ENCODE assay signal across 30 cellular contexts in the genomic region with DNA sequence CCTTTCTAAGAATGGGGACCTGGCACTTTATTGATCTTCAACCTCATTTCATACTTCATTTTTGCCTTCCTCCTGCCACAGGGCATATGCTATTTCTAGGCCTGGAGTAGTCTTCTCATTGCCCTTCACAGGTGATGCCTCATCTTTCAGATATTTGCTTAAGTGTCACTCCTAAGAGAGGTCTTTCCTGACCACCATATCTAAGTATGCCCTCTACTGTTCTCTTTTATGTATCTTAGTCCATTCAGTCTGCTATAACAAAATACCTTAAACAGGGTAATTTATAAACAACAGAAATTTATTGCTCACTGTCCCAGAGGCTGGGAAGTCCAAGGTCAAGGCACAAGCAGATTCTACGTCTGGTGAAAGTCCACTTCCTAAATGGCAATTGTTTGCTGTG.
DNase-seq lines count a peak whose midpoint lies in the region; ATAC-seq and TF ChIP-seq lines count a peak whose summit lies in the region.
"Had no signal": no experiment of that assay in that cellular context is flagged by ENCODE, and none has a peak within 500 bp of the region (broad histone marks: within the 10 kb centered on the region; RNA-seq: fewer than 3 reads in every experiment).

No MANE protein-coding gene starts in this region.

- H3K4me3 ChIP-seq in GM12865 (ENCODE audit: low read depth, low read length) (no peak overlapping the region), testis (no peak overlapping the region)
- H3K4me3 ChIP-seq: BLaER1 treated with 17β-estradiol and CSF1 and Interleukin-3, amounts not matched to agents 10 nM and 100 nM; GM23248; left ventricle myocardium inferior; PC-9; skin epidermis; upper lobe of right lung had no signal

- whole genome bisulfite sequencing in testis, 2 donors, result 61 to 79% methylated on average over 1 of the region's 1 CpG

- no peaks in the 10 kb centered on the region for H3K27me3 Mint-ChIP-seq in stimulated activated memory B cell treated with anti-CD40 and anti-IgM and Interleukin-4, amounts not matched to agents 10 μg/mL and 1 μg/mL and 100 μg/mL, for 72 hours
- H3K27me3 Mint-ChIP-seq in activated T-cell treated with anti-CD3 and anti-CD28 coated beads, Interleukin-2, amount 50 U/mL, for 24 hours, result no peaks in the 10 kb centered on the region
- H3K27me3 Mint-ChIP-seq: activated naive CD4-positive, alpha-beta T cell treated with anti-CD3 and anti-CD28 coated beads, Interleukin-2, amount 50 U/mL, for 24 hours had no signal

- no peak for TF ChIP-seq POLR2A in testis (IDR thresholded peaks at IDR 0.05)

- no peaks in the 10 kb centered on the region for H3K9me3 Mint-ChIP-seq in stimulated activated memory B cell treated with anti-CD40 and anti-IgM and Interleukin-4, amounts not matched to agents 10 μg/mL and 1 μg/mL and 100 μg/mL, for 72 hours
- no peaks in the 10 kb centered on the region for H3K9me3 Mint-ChIP-seq in activated T-cell treated with anti-CD3 and anti-CD28 coated beads, Interleukin-2, amount 50 U/mL, for 24 hours
- H3K9me3 Mint-ChIP-seq: activated naive CD4-positive, alpha-beta T cell treated with anti-CD3 and anti-CD28 coated beads, Interleukin-2, amount 50 U/mL, for 24 hours; activated T-helper 2 cell treated with anti-CD3 and anti-CD28 coated beads, Interferon-gamma antibody, Interleukin-2, Interleukin-4, amounts not matched to agents 10 μg/mL and 5 μg/mL and 100 μg/mL, durations not matched to agents 14 hours and 24 hours and 36 hours; immature natural killer cell had no signal

- ATAC-seq in foreskin keratinocyte, result no peak
- ATAC-seq in stimulated activated memory B cell treated with anti-CD40 and anti-IgM and Interleukin-4, amounts not matched to agents 10 μg/mL and 1 μg/mL and 100 μg/mL, for 72 hours, result no peak
- ATAC-seq: activated CD8-positive, alpha-beta T cell treated with anti-CD3 and anti-CD28 coated beads, Interleukin-2, amount 10 ng/mL, durations not matched to agents 7 days and 5 days; upper lobe of right lung had no signal

- no peak overlapping the region for H3K27ac Mint-ChIP-seq in stimulated activated memory B cell treated with anti-CD40 and anti-IgM and Interleukin-4, amounts not matched to agents 10 μg/mL and 1 μg/mL and 100 μg/mL, for 72 hours
- no peak overlapping the region for H3K27ac Mint-ChIP-seq in activated T-cell treated with anti-CD3 and anti-CD28 coated beads, Interleukin-2, amount 50 U/mL, for 24 hours
- H3K27ac Mint-ChIP-seq: activated CD8-positive, alpha-beta T cell treated with anti-CD3 and anti-CD28 coated beads, Interleukin-2, amount 10 ng/mL, durations not matched to agents 7 days and 5 days; activated naive CD4-positive, alpha-beta T cell treated with anti-CD3 and anti-CD28 coated beads, Interleukin-2, amount 50 U/mL, for 24 hours; activated T-helper 2 cell treated with anti-CD3 and anti-CD28 coated beads, Interferon-gamma antibody, Interleukin-2, Interleukin-4, amounts not matched to agents 10 μg/mL and 5 μg/mL and 100 μg/mL, durations not matched to agents 14 hours and 24 hours and 36 hours; immature natural killer cell had no signal

- H3K36me3 Mint-ChIP-seq in stimulated activated memory B cell treated with anti-CD40 and anti-IgM and Interleukin-4, amounts not matched to agents 10 μg/mL and 1 μg/mL and 100 μg/mL, for 72 hours, result no peaks in the 10 kb centered on the region
- no peaks in the 10 kb centered on the region for H3K36me3 Mint-ChIP-seq in activated T-cell treated with anti-CD3 and anti-CD28 coated beads, Interleukin-2, amount 50 U/mL, for 24 hours (ENCODE audit: low read depth)
- H3K36me3 Mint-ChIP-seq: activated naive CD4-positive, alpha-beta T cell treated with anti-CD3 and anti-CD28 coated beads, Interleukin-2, amount 50 U/mL, for 24 hours; immature natural killer cell had no signal

- DNase-seq in GM12865 (ENCODE audit: low read depth) (peak; percentile 3), RPMI7951 (ENCODE audit: low read depth) (peak; percentile 14), foreskin keratinocyte (no peak), iPS-NIHi7 (ENCODE audit: extremely low spot score) (no peak), testis (no peak)
- DNase-seq in activated T-cell treated with anti-CD3 and anti-CD28 coated beads, Interleukin-2, amount 50 U/mL, for 24 hours, result no peak
- DNase-seq: activated CD4-positive, alpha-beta T cell treated with anti-CD3 and anti-CD28 coated beads for 1 hour; activated CD8-positive, alpha-beta T cell treated with anti-CD3 and anti-CD28 coated beads, Interleukin-2, amount 10 ng/mL, durations not matched to agents 7 days and 5 days; DMS79; GM23248; hypothalamus; immature natural killer cell; Karpas-422; left ventricle myocardium inferior; NCI-H1436 treated with DMSO at 0.1 percent for 48 hours; NCI-H446; NCI-H82; PC-9; retina; SHP77; stimulated activated naive CD4-positive, alpha-beta T cell; upper lobe of right lung had no signal

- no peaks in the 10 kb centered on the region for H3K4me1 Mint-ChIP-seq in stimulated activated memory B cell treated with anti-CD40 and anti-IgM and Interleukin-4, amounts not matched to agents 10 μg/mL and 1 μg/mL and 100 μg/mL, for 72 hours
- H3K4me1 Mint-ChIP-seq in activated T-cell treated with anti-CD3 and anti-CD28 coated beads, Interleukin-2, amount 50 U/mL, for 24 hours (ENCODE audit: low read depth), result no peaks in the 10 kb centered on the region
- H3K4me1 Mint-ChIP-seq: activated naive CD4-positive, alpha-beta T cell treated with anti-CD3 and anti-CD28 coated beads, Interleukin-2, amount 50 U/mL, for 24 hours; immature natural killer cell had no signal

- TF ChIP-seq RAD21 in Ishikawa (IDR thresholded peaks at IDR 0.05; ENCODE audit: low read depth), result peak; percentile 16; the same call in 1 of the 2 replicates

- H3K27ac ChIP-seq in foreskin keratinocyte (no peak overlapping the region), testis (no peak overlapping the region)
- H3K27ac ChIP-seq: BLaER1 treated with 17β-estradiol and CSF1 and Interleukin-3, amounts not matched to agents 10 nM and 100 nM; GM23248; HL-60; left ventricle myocardium inferior; parathyroid adenoma; PC-9; skin epidermis; upper lobe of right lung had no signal

- H3K9me3 ChIP-seq in testis, result no peaks in the 10 kb centered on the region
- H3K9me3 ChIP-seq: BLaER1 treated with 17β-estradiol and CSF1 and Interleukin-3, amounts not matched to agents 10 nM and 100 nM; left ventricle myocardium inferior; upper lobe of right lung had no signal

- intact Hi-C loops in testis (cut with DNase I; ENCODE audit: low total_unique reads), result no loop called here

- no peak for TF ChIP-seq EP300 in Ishikawa (IDR thresholded peaks at IDR 0.05; ENCODE audit: borderline replicate concordance)

- H3K4me1 ChIP-seq in foreskin keratinocyte, result peaks cover 5% of the 10 kb centered on the region
- no peaks in the 10 kb centered on the region for H3K4me1 ChIP-seq in testis
- H3K4me1 ChIP-seq: BLaER1 treated with 17β-estradiol and CSF1 and Interleukin-3, amounts not matched to agents 10 nM and 100 nM; left ventricle myocardium inferior; parathyroid adenoma; upper lobe of right lung had no signal

- no peaks in the 10 kb centered on the region for H3K36me3 ChIP-seq in testis (ENCODE audit: low read depth, missing control alignments)
- H3K36me3 ChIP-seq: BLaER1 treated with 17β-estradiol and CSF1 and Interleukin-3, amounts not matched to agents 10 nM and 100 nM; left ventricle myocardium inferior; upper lobe of right lung had no signal

- H3K4me3 Mint-ChIP-seq in stimulated activated memory B cell treated with anti-CD40 and anti-IgM and Interleukin-4, amounts not matched to agents 10 μg/mL and 1 μg/mL and 100 μg/mL, for 72 hours, result no peak overlapping the region
- no peak overlapping the region for H3K4me3 Mint-ChIP-seq in activated T-cell treated with anti-CD3 and anti-CD28 coated beads, Interleukin-2, amount 50 U/mL, for 24 hours
- H3K4me3 Mint-ChIP-seq: activated CD8-positive, alpha-beta T cell treated with anti-CD3 and anti-CD28 coated beads, Interleukin-2, amount 10 ng/mL, durations not matched to agents 7 days and 5 days; activated naive CD4-positive, alpha-beta T cell treated with anti-CD3 and anti-CD28 coated beads, Interleukin-2, amount 50 U/mL, for 24 hours; immature natural killer cell had no signal

- H3K27me3 ChIP-seq in foreskin keratinocyte, result no peaks in the 10 kb centered on the region
- no peaks in the 10 kb centered on the region for H3K27me3 ChIP-seq in testis
- H3K27me3 ChIP-seq: BLaER1 treated with 17β-estradiol and CSF1 and Interleukin-3, amounts not matched to agents 10 nM and 100 nM; upper lobe of right lung had no signal

- TF ChIP-seq CTCF in GM12865 (IDR thresholded peaks at IDR 0.05; ENCODE audit: insufficient read depth, low read depth, low read length, missing control alignments), result no peak
- TF ChIP-seq CTCF in foreskin keratinocyte (conservative IDR thresholded peaks at IDR 0.05), result peak; percentile 13
- no peak for TF ChIP-seq CTCF in testis (IDR thresholded peaks at IDR 0.05)

TF ChIP-seq in Ishikawa, 13 proteins besides CTCF, POLR2A, EP300 and RAD21 (continues in another document):
- no peak for TF ChIP-seq ZBTB7A (IDR thresholded peaks at IDR 0.05; ENCODE audit: low read depth)
- TF ChIP-seq CREB1 (IDR thresholded peaks at IDR 0.05; ENCODE audit: low read depth), result no peak
- TF ChIP-seq TEAD4 (IDR thresholded peaks at IDR 0.05), result no peak
- TF ChIP-seq FOXM1 (IDR thresholded peaks at IDR 0.05; ENCODE audit: borderline replicate concordance, low read depth), result no peak
- no peak for TF ChIP-seq CEBPB (IDR thresholded peaks at IDR 0.05)
- no peak for TF ChIP-seq TCF12 (IDR thresholded peaks at IDR 0.05; ENCODE audit: low read depth)
- no peak for TF ChIP-seq NFIC (IDR thresholded peaks at IDR 0.05)
- TF ChIP-seq, protein P1, sequence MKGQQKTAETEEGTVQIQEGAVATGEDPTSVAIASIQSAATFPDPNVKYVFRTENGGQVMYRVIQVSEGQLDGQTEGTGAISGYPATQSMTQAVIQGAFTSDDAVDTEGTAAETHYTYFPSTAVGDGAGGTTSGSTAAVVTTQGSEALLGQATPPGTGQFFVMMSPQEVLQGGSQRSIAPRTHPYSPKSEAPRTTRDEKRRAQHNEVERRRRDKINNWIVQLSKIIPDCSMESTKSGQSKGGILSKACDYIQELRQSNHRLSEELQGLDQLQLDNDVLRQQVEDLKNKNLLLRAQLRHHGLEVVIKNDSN (IDR thresholded peaks at IDR 0.05), result no peak
- TF ChIP-seq, protein P2, sequence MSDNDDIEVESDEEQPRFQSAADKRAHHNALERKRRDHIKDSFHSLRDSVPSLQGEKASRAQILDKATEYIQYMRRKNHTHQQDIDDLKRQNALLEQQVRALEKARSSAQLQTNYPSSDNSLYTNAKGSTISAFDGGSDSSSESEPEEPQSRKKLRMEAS (IDR thresholded peaks at IDR 0.05), result no peak

Comparison
In these comparisons a context has a peak if more than half of its experiments do, and no peak if none do; other contexts are left out.
1. DNase-seq: peak in GM12865 (single experiment) and RPMI7951 (single experiment); none in foreskin keratinocyte (0 of 2), iPS-NIHi7 (single experiment), testis (single experiment) and activated T-cell treated with anti-CD3 and anti-CD28 coated beads, Interleukin-2, amount 50 U/mL, for 24 hours (single experiment).